Comparison of ENCODE assay signal across 22 cellular contexts in genomic region chr7:2106506-2106905, GRCh38.
A peak's percentile ranks its signal among the peaks of the same experiment; 100 is the strongest.
DNase-seq lines count a peak whose midpoint lies in the region; ATAC-seq, FAIRE-seq and TF ChIP-seq lines count a peak whose summit lies in the region.
"Had no signal": no experiment of that assay in that cellular context is flagged by ENCODE, and none has a peak within 500 bp of the region (broad histone marks: within the 10 kb centered on the region; RNA-seq: fewer than 3 reads in every experiment).

No MANE protein-coding gene starts in this region.

- TF ChIP-seq POLR2A in H1 (IDR thresholded peaks at IDR 0.05; ENCODE audit: control extremely low read depth in 1 of 2, low read depth in 2 of 2, low read length in 2 of 2) (no peak), spleen (IDR thresholded peaks at IDR 0.05) (no peak)

- CTCF ChIA-PET in H1 (lab: Charles Lee; ENCODE audit: partially characterized antibody) = interaction anchor here (0.6 kb wide), 2 partner anchors 354 to 444 kb away, joined by 3 read pairs; no protein-coding TSS in a partner anchor

- H3K18ac ChIP-seq in H1 (ENCODE audit: extremely low read depth, low read length) (no peak overlapping the region), neuronal stem cell (ENCODE audit: low read length) (peak overlapping the region; percentile 93)

- H3K4me2 ChIP-seq in H1 (ENCODE audit: insufficient read depth in 1 of 2, low read depth in 2 of 2, low read length in 2 of 2) (no peak overlapping the region; a peak in 1 of 4 replicates), neuronal stem cell (ENCODE audit: insufficient read depth, low read length, poor library complexity, severe bottlenecking) (no peak overlapping the region)

- peaks cover 11% of the 10 kb centered on the region for H3K79me1 ChIP-seq in H1 (ENCODE audit: low read depth, low read length)
- peaks cover 16% of the 10 kb centered on the region for H3K79me1 ChIP-seq in neuronal stem cell (ENCODE audit: low read depth, low read length)

- FAIRE-seq in H1 (lab: Jason Lieb, UNC) = no peak
- FAIRE-seq: HTR-8/SVneo, small intestine had no signal

- H4K91ac ChIP-seq in H1 (replicated peaks; ENCODE audit: insufficient read length, low read length) (no peak overlapping the region), neuronal stem cell (ENCODE audit: low read depth, low read length, poor library complexity) (no peak overlapping the region)

- H3K4me3 Mint-ChIP-seq in natural killer cell = peak overlapping the region; percentile 26
- no peak overlapping the region for H3K4me3 Mint-ChIP-seq in natural killer cell treated with Interleukin-12 subunit alpha and Interleukin-12 subunit beta and Interleukin-15 and Interleukin-18, amount 100 ng/mL, for 72 hours
- H3K4me3 Mint-ChIP-seq: activated CD4-positive, alpha-beta T cell treated with anti-CD3 and anti-CD28 coated beads, Interleukin-2, amount 10 ng/mL, durations not matched to agents 7 days and 5 days; naive B cell; T-helper 1 cell treated with Interleukin-12 subunit alpha and Interleukin-12 subunit beta and Interleukin-4 antibody, amounts not matched to agents 30 μg/mL and 1 μg/mL, for 36 hours had no signal

- H3K4me3 ChIP-seq in H1 (ENCODE audit: extremely low read depth in 1 of 4, insufficient read depth in 2 of 4, low read depth in 3 of 4, low read length in 4 of 4) (no peak overlapping the region), neuronal stem cell (ENCODE audit: low read length in 2 of 2) (no peak overlapping the region), spleen (no peak overlapping the region)
- H3K4me3 ChIP-seq: ascending aorta, esophagus muscularis mucosa, gastrocnemius medialis, SJSA1, tibial artery had no signal

- H3K4me1 ChIP-seq in H1 (replicated peaks in 1 of 4; ENCODE audit: control insufficient read depth in 3 of 4, insufficient read depth in 4 of 4, low read length in 3 of 4) = peaks cover 0 to 43% (median 11%) of the 10 kb centered on the region in 4 experiments; a peak in 6 of 7 replicates
- peaks cover 59 to 63% of the 10 kb centered on the region in 2 donors for H3K4me1 ChIP-seq in neuronal stem cell (ENCODE audit: control insufficient read depth in 2 of 2, insufficient read depth in 1 of 2, low read depth in 1 of 2, low read length in 2 of 2)
- peaks cover 8 to 79% (median 64%) of the 10 kb centered on the region in 6 donors for H3K4me1 ChIP-seq in spleen
- H3K4me1 ChIP-seq: parathyroid adenoma had no signal

- H3K9me3 ChIP-seq in H1 (ENCODE audit: insufficient read depth in 2 of 2, low read depth in 1 of 2, low read length in 1 of 2) = no peaks in the 10 kb centered on the region
- H3K9me3 ChIP-seq in neuronal stem cell (replicated peaks in 1 of 2; ENCODE audit: control insufficient read depth in 2 of 2, insufficient read depth in 1 of 2, low read depth in 1 of 2, low read length in 2 of 2) = no peaks in the 10 kb centered on the region
- H3K9me3 ChIP-seq in spleen = no peaks in the 10 kb centered on the region
- H3K9me3 ChIP-seq: ascending aorta, esophagus muscularis mucosa, gastrocnemius medialis, SJSA1, tibial artery had no signal

- H4K20me1 ChIP-seq in H1 (replicated peaks in 1 of 2; ENCODE audit: control insufficient read depth in 1 of 2, insufficient read depth in 2 of 2, low read length in 2 of 2) = peaks cover 0 to 8% of the 10 kb centered on the region in 2 experiments

- intact Hi-C loops in natural killer cell (cut with micrococcal nuclease) = no loop called here
- intact Hi-C loops in spleen (cut with DNase I; ENCODE audit: low total_unique reads) = no loop called here

- 90% methylated on average over 10 of the region's 11 CpGs; no CpG with 5 or more reads in 1 of the 2 experiments for WGBS in H1 (ENCODE audit: extremely low coverage in 1 of 2, insufficient coverage in 1 of 2, insufficient read length in 1 of 2, insufficient replicate concordance in 2 of 2, low coverage in 1 of 2, low lambda C conversion rate in 2 of 2, missing lambda C conversion rate in 1 of 2), 2 experiments
- WGBS in neuronal stem cell (ENCODE audit: extremely low coverage in 2 of 2, insufficient read length in 2 of 2, insufficient replicate concordance in 1 of 2), 2 donors = no CpG with 5 or more reads among the region's 11 CpGs
- 80 to 89% (median 86%) methylated on average over 10 to 11 of the region's 11 CpGs for WGBS in spleen, 5 donors

- H3K4ac ChIP-seq in H1 (replicated peaks; ENCODE audit: insufficient read length, low read depth, low read length) = peak overlapping the region; percentile 42
- no peak overlapping the region for H3K4ac ChIP-seq in neuronal stem cell (ENCODE audit: low read length)

- H2BK12ac ChIP-seq in H1 (ENCODE audit: low read depth, low read length) (no peak overlapping the region), neuronal stem cell (ENCODE audit: low read length) (peak overlapping the region; percentile 97)

- no peak overlapping the region for H3K23ac ChIP-seq in H1 (ENCODE audit: insufficient read length)
- H3K23ac ChIP-seq in neuronal stem cell (ENCODE audit: low read depth, low read length, poor library complexity) = peak overlapping the region; percentile 17

- peaks cover 0 to 11% of the 10 kb centered on the region in 2 experiments; a peak in 1 of 4 replicates for H3K79me2 ChIP-seq in H1 (ENCODE audit: control insufficient read depth in 1 of 2, insufficient read depth in 2 of 2, low read length in 2 of 2)

- DNase-seq in natural killer cell = no peak
- DNase-seq in natural killer cell treated with Interleukin-12 subunit alpha and Interleukin-12 subunit beta and Interleukin-15 and Interleukin-18, amount 100 ng/mL, for 72 hours (ENCODE audit: low spot score) = no peak
- no peak for DNase-seq in H1 (ENCODE audit: low read depth in 1 of 2, low spot score in 2 of 2)
- no peak for DNase-seq in neuronal stem cell (ENCODE audit: low spot score)
- no peak for DNase-seq in AG08395 (ENCODE audit: low spot score)
- DNase-seq in spleen = no peak
- DNase-seq in A172 (ENCODE audit: low spot score) = no peak
- DNase-seq: activated CD4-positive, alpha-beta T cell treated with anti-CD3 and anti-CD28 coated beads, Interleukin-2, amount 10 ng/mL, durations not matched to agents 7 days and 5 days; effector memory CD4-positive, alpha-beta T cell; gastrocnemius medialis; naive B cell; small intestine; stimulated activated naive CD4-positive, alpha-beta T cell treated with Interleukin-2 at 50 U/mL for 16 hours; tibial artery had no signal

- H2BK5ac ChIP-seq in H1 (ENCODE audit: low read depth, low read length) (0 out of 2 replicates have a peak overlapping the region, but pooled peaks have one; percentile 24), neuronal stem cell (ENCODE audit: low read length) (peak overlapping the region; percentile 62)

- H3K27ac Mint-ChIP-seq in natural killer cell = no peak overlapping the region
- no peak overlapping the region for H3K27ac Mint-ChIP-seq in natural killer cell treated with Interleukin-12 subunit alpha and Interleukin-12 subunit beta and Interleukin-15 and Interleukin-18, amount 100 ng/mL, for 72 hours
- H3K27ac Mint-ChIP-seq: activated CD4-positive, alpha-beta T cell treated with anti-CD3 and anti-CD28 coated beads, Interleukin-2, amount 10 ng/mL, durations not matched to agents 7 days and 5 days; T-helper 1 cell treated with Interleukin-12 subunit alpha and Interleukin-12 subunit beta and Interleukin-4 antibody, amounts not matched to agents 30 μg/mL and 1 μg/mL, for 36 hours had no signal

- no peak for ATAC-seq in natural killer cell
- ATAC-seq in natural killer cell treated with Interleukin-12 subunit alpha and Interleukin-12 subunit beta and Interleukin-15 and Interleukin-18, amount 100 ng/mL, for 72 hours = no peak
- no peak for ATAC-seq in GM19023 (IDR thresholded peaks at IDR 0.05; ENCODE audit: unreplicated experiment)
- ATAC-seq: activated naive CD4-positive, alpha-beta T cell treated with anti-CD3 and anti-CD28 coated beads, Interleukin-2, amount 50 U/mL, for 72 hours; gastrocnemius medialis had no signal

- H4K5ac ChIP-seq in H1 (ENCODE audit: insufficient read length, low read depth, low read length) = no peak overlapping the region

- no peaks in the 10 kb centered on the region for H3K36me3 Mint-ChIP-seq in natural killer cell
- peaks cover 10% of the 10 kb centered on the region for H3K36me3 Mint-ChIP-seq in natural killer cell treated with Interleukin-12 subunit alpha and Interleukin-12 subunit beta and Interleukin-15 and Interleukin-18, amount 100 ng/mL, for 72 hours

- peak overlapping the region; percentile 29; the same call in 1 of the 2 replicates for H4K8ac ChIP-seq in H1 (ENCODE audit: extremely low read depth, insufficient read depth, low read length)
- no peak overlapping the region for H4K8ac ChIP-seq in neuronal stem cell (ENCODE audit: low read depth, low read length)

- H3K14ac ChIP-seq in H1 (ENCODE audit: insufficient read length) (no peak overlapping the region), neuronal stem cell (ENCODE audit: low read length) (no peak overlapping the region)

- peaks cover 6 to 8% of the 10 kb centered on the region in 2 donors for H3K9me3 Mint-ChIP-seq in natural killer cell
- H3K9me3 Mint-ChIP-seq in natural killer cell treated with Interleukin-12 subunit alpha and Interleukin-12 subunit beta and Interleukin-15 and Interleukin-18, amount 100 ng/mL, for 72 hours = peaks cover 7% of the 10 kb centered on the region
- H3K9me3 Mint-ChIP-seq: activated CD4-positive, alpha-beta T cell treated with anti-CD3 and anti-CD28 coated beads, Interleukin-2, amount 10 ng/mL, durations not matched to agents 7 days and 5 days; activated naive CD4-positive, alpha-beta T cell treated with anti-CD3 and anti-CD28 coated beads, Interleukin-2, amount 50 U/mL, for 72 hours; naive B cell; T-helper 1 cell treated with Interleukin-12 subunit alpha and Interleukin-12 subunit beta and Interleukin-4 antibody, amounts not matched to agents 30 μg/mL and 1 μg/mL, for 36 hours had no signal

- H2BK120ac ChIP-seq in H1 (replicated peaks; ENCODE audit: low read depth, low read length) (no peak overlapping the region), neuronal stem cell (ENCODE audit: low read depth, low read length) (no peak overlapping the region)

- H2BK20ac ChIP-seq in H1 (ENCODE audit: low read length) = no peak overlapping the region

- peaks cover 53 to 58% of the 10 kb centered on the region in 2 donors for H3K4me1 Mint-ChIP-seq in natural killer cell
- peaks cover 45 to 49% of the 10 kb centered on the region in 2 donors for H3K4me1 Mint-ChIP-seq in natural killer cell treated with Interleukin-12 subunit alpha and Interleukin-12 subunit beta and Interleukin-15 and Interleukin-18, amount 100 ng/mL, for 72 hours (ENCODE audit: low read depth in 2 of 2)

- no peak overlapping the region for H2AK5ac ChIP-seq in H1 (ENCODE audit: low read depth, low read length)
- peak overlapping the region; percentile 72 for H2AK5ac ChIP-seq in neuronal stem cell (ENCODE audit: low read depth, low read length)

- TF ChIP-seq RAD21 in H1 (IDR thresholded peaks at IDR 0.05 in 1 of 2, conservative IDR thresholded peaks at IDR 0.05 in 1 of 2; ENCODE audit: low read depth in 2 of 2, low read length in 2 of 2) = no peak

- H3K27me3 ChIP-seq in H1 (replicated peaks in 1 of 4; ENCODE audit: control insufficient read depth in 3 of 4, extremely low read depth in 1 of 4, insufficient read depth in 3 of 4, low read length in 3 of 4) = no peaks in the 10 kb centered on the region
- H3K27me3 ChIP-seq in neuronal stem cell (ENCODE audit: control insufficient read depth in 3 of 3, insufficient read depth in 3 of 3, low read depth in 1 of 3, low read length in 3 of 3) = no peaks in the 10 kb centered on the region
- no peaks in the 10 kb centered on the region for H3K27me3 ChIP-seq in spleen (replicated peaks in 1 of 7)
- H3K27me3 ChIP-seq: ascending aorta, esophagus muscularis mucosa, gastrocnemius medialis, SJSA1, tibial artery had no signal

- POLR2A ChIA-PET in H1 (lab: Charles Lee; ENCODE audit: partially characterized antibody) = no interaction called here

- TF ChIP-seq EP300 in H1 (IDR thresholded peaks at IDR 0.05; ENCODE audit: borderline replicate concordance in 1 of 2, low read depth in 2 of 2, low read length in 2 of 2) = no peak

- no peak for TF ChIP-seq CTCF in natural killer cell (IDR thresholded peaks at IDR 0.05)
- no peak for TF ChIP-seq CTCF in H1 (IDR thresholded peaks at IDR 0.05; ENCODE audit: control extremely low read depth in 1 of 3, insufficient read depth in 1 of 3, low read depth in 1 of 3, low read length in 3 of 3)
- TF ChIP-seq CTCF in spleen (IDR thresholded peaks at IDR 0.05 in 8 of 11, conservative IDR thresholded peaks at IDR 0.05 in 3 of 11) = no peak

- H3K9ac ChIP-seq in H1 (replicated peaks in 1 of 4; ENCODE audit: extremely low read depth in 1 of 4, low read depth in 3 of 4, low read length in 3 of 4) (no peak overlapping the region), neuronal stem cell (ENCODE audit: low read depth, low read length, poor library complexity) (peak overlapping the region; percentile 7)
- H3K9ac ChIP-seq: parathyroid adenoma had no signal

- H2AFZ ChIP-seq in H1 (ENCODE audit: low read length) (no peak overlapping the region), neuronal stem cell (ENCODE audit: low read length) (no peak overlapping the region)
- H2AFZ ChIP-seq: parathyroid adenoma had no signal

- peaks cover 5 to 10% of the 10 kb centered on the region in 2 donors for H3K27me3 Mint-ChIP-seq in natural killer cell (ENCODE audit: low read depth in 2 of 2)
- H3K27me3 Mint-ChIP-seq in natural killer cell treated with Interleukin-12 subunit alpha and Interleukin-12 subunit beta and Interleukin-15 and Interleukin-18, amount 100 ng/mL, for 72 hours = peaks cover 6 to 7% of the 10 kb centered on the region in 2 donors
- H3K27me3 Mint-ChIP-seq: activated CD4-positive, alpha-beta T cell treated with anti-CD3 and anti-CD28 coated beads, Interleukin-2, amount 10 ng/mL, durations not matched to agents 7 days and 5 days; naive B cell had no signal

- H3K36me3 ChIP-seq in H1 (ENCODE audit: control insufficient read depth in 2 of 4, insufficient read depth in 4 of 4, low read length in 3 of 4) (no peaks in the 10 kb centered on the region; a peak in 1 of 8 replicates), neuronal stem cell (replicated peaks in 1 of 2; ENCODE audit: control insufficient read depth in 2 of 2, insufficient read depth in 2 of 2, low read length in 2 of 2) (peaks cover 0 to 2% of the 10 kb centered on the region in 2 donors), spleen (peaks cover 0 to 22% (median 0%) of the 10 kb centered on the region in 6 donors)
- H3K36me3 ChIP-seq: ascending aorta, esophagus muscularis mucosa, gastrocnemius medialis, tibial artery had no signal

- H3K23me2 ChIP-seq in H1 (ENCODE audit: low read depth, low read length) = peaks cover 6% of the 10 kb centered on the region; the same call in 1 of the 2 replicates

- H3K27ac ChIP-seq in H1 (ENCODE audit: low read depth, low read length) (no peak overlapping the region), neuronal stem cell (replicated peaks; ENCODE audit: low read length) (no peak overlapping the region), spleen (peak overlapping the region in 4 of 8 donors; percentile 32 to 73 (median 41))
- H3K27ac ChIP-seq: ascending aorta, esophagus muscularis mucosa, gastrocnemius medialis, SJSA1, tibial artery had no signal

- H3K56ac ChIP-seq in H1 (replicated peaks; ENCODE audit: insufficient read length, low read depth, low read length) = no peak overlapping the region

- H2BK15ac ChIP-seq in H1 (ENCODE audit: low read length) (no peak overlapping the region), neuronal stem cell (ENCODE audit: low read length) (peak overlapping the region; percentile 96)
